24 cellular contexts compared by ENCODE assay signal in the genomic region with DNA sequence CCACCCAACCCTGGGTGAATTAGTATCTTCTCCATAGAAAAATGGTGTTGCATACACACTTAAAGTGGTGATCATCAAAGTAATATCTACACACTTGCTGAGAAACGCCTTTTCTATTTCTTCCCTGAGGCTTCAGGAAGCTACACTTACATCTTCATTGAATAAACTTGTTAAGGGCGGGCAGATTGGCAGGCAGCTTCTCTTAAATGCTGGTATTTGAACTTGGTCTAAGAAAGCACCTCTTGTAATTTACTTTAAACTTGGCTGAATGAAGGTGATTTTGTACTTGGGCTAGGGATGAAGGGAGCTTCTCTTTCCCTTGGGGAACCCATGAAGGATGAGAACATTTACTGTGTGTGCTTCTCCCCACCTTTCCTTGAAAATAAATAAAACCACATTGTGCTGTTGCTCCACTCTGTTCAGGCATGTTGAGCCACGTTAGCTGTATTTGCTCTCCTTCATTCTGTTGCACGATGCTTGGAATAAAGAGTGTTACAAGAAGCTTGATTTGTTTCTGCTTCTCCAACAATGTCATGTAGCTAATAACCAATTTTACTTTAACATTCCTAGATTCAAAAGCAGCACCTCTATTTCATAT.
"Had no signal": no experiment of that assay in that cellular context is flagged by ENCODE, and none has a peak within 500 bp of the region (broad histone marks: within the 10 kb centered on the region; RNA-seq: fewer than 3 reads in every experiment).

No MANE protein-coding gene starts in this region.

- H3K4me1 Mint-ChIP-seq: activated CD4-positive, alpha-beta T cell treated with anti-CD3 and anti-CD28 coated beads, Interleukin-2, amount 10 ng/mL, durations not matched to agents 7 days and 5 days; central memory CD8-positive, alpha-beta T cell; naive thymus-derived CD8-positive, alpha-beta T cell; stimulated activated effector memory CD8-positive, alpha-beta T cell treated with anti-CD3 and anti-CD28 coated beads, Interleukin-12 subunit alpha, Interleukin-12 subunit beta, amount 100 ng/mL, for 72 hours; stimulated activated naive CD8-positive, alpha-beta T cell treated with anti-CD3 and anti-CD28 coated beads, Interleukin-15, amount 100 ng/mL, for 72 hours had no signal

- H3K36me3 ChIP-seq: brain microvascular endothelial cell, neutrophil, ovary, tibial artery had no signal

- DNase-seq: activated CD4-positive, alpha-beta T cell treated with anti-CD3 and anti-CD28 coated beads, Interleukin-2, amount 10 ng/mL, durations not matched to agents 7 days and 5 days; activated CD4-positive, CD25-positive, alpha-beta regulatory T cell treated with anti-CD3 and anti-CD28 coated beads, Interleukin-2, amount 50 U/mL, for 72 hours; activated CD8-positive, alpha-beta T cell treated with anti-CD3 and anti-CD28 coated beads, Interleukin-2, amount 10 ng/mL, durations not matched to agents 7 days and 5 days; activated gamma-delta T cell; activated naive CD4-positive, alpha-beta T cell treated with anti-CD3 and anti-CD28 coated beads, Interleukin-2, amount 50 U/mL, for 16 hours; aorta; brain microvascular endothelial cell; dorsolateral prefrontal cortex; effector memory CD8-positive, alpha-beta T cell; foreskin fibroblast; naive thymus-derived CD8-positive, alpha-beta T cell; ovary; right cardiac atrium; stimulated activated CD4-positive, alpha-beta T cell treated with anti-CD3 and anti-CD28 coated beads, Interleukin-2, amount 100 ng/mL, for 24 hours; stimulated activated naive CD8-positive, alpha-beta T cell treated with anti-CD3 and anti-CD28 coated beads, Interleukin-15, amount 100 ng/mL, for 72 hours; tibial artery had no signal

- H3K27me3 ChIP-seq: brain microvascular endothelial cell, neutrophil, ovary, tibial artery had no signal

- H3K27ac Mint-ChIP-seq: activated CD4-positive, alpha-beta T cell treated with anti-CD3 and anti-CD28 coated beads, Interleukin-2, amount 10 ng/mL, durations not matched to agents 7 days and 5 days; activated CD8-positive, alpha-beta T cell treated with anti-CD3 and anti-CD28 coated beads, Interleukin-2, amount 10 ng/mL, durations not matched to agents 7 days and 5 days; activated T-helper 1 cell treated with anti-CD3 and anti-CD28 coated beads, Interleukin-12 subunit alpha, Interleukin-12 subunit beta, Interleukin-2, Interleukin-4 antibody, amounts not matched to agents 30 ng/mL and 10 ng/mL and 1 ng/mL, durations not matched to agents 14 hours and 24 hours and 36 hours; effector memory CD8-positive, alpha-beta T cell; mesothelial cell of epicardium; naive thymus-derived CD8-positive, alpha-beta T cell; stimulated activated effector memory CD8-positive, alpha-beta T cell treated with anti-CD3 and anti-CD28 coated beads, Interleukin-12 subunit alpha, Interleukin-12 subunit beta, amount 100 ng/mL, for 72 hours; stimulated activated naive CD8-positive, alpha-beta T cell treated with anti-CD3 and anti-CD28 coated beads, Interleukin-15, amount 100 ng/mL, for 72 hours had no signal

- H3K36me3 Mint-ChIP-seq: mesothelial cell of epicardium; naive thymus-derived CD8-positive, alpha-beta T cell; stimulated activated effector memory CD8-positive, alpha-beta T cell treated with anti-CD3 and anti-CD28 coated beads, Interleukin-12 subunit alpha, Interleukin-12 subunit beta, amount 100 ng/mL, for 72 hours had no signal

- H3K27ac ChIP-seq: brain microvascular endothelial cell, dorsolateral prefrontal cortex, neutrophil, ovary, tibial artery, VCaP had no signal

- H3K27me3 Mint-ChIP-seq: activated CD4-positive, alpha-beta T cell treated with anti-CD3 and anti-CD28 coated beads, Interleukin-2, amount 10 ng/mL, durations not matched to agents 7 days and 5 days; central memory CD8-positive, alpha-beta T cell; effector memory CD8-positive, alpha-beta T cell; stimulated activated naive CD8-positive, alpha-beta T cell treated with anti-CD3 and anti-CD28 coated beads, Interleukin-15, amount 100 ng/mL, for 72 hours had no signal

- H3K9me3 ChIP-seq: neutrophil, ovary, tibial artery had no signal

- H3K4me3 ChIP-seq: dorsolateral prefrontal cortex, lung, ovary, tibial artery had no signal

- H3K4me3 Mint-ChIP-seq: activated CD4-positive, alpha-beta T cell treated with anti-CD3 and anti-CD28 coated beads, Interleukin-2, amount 10 ng/mL, durations not matched to agents 7 days and 5 days; activated CD8-positive, alpha-beta T cell treated with anti-CD3 and anti-CD28 coated beads, Interleukin-2, amount 10 ng/mL, durations not matched to agents 7 days and 5 days; activated T-helper 1 cell treated with anti-CD3 and anti-CD28 coated beads, Interleukin-12 subunit alpha, Interleukin-12 subunit beta, Interleukin-2, Interleukin-4 antibody, amounts not matched to agents 30 ng/mL and 10 ng/mL and 1 ng/mL, durations not matched to agents 14 hours and 24 hours and 36 hours; central memory CD8-positive, alpha-beta T cell; effector memory CD8-positive, alpha-beta T cell; mesothelial cell of epicardium; naive thymus-derived CD8-positive, alpha-beta T cell; stimulated activated effector memory CD8-positive, alpha-beta T cell treated with anti-CD3 and anti-CD28 coated beads, Interleukin-12 subunit alpha, Interleukin-12 subunit beta, amount 100 ng/mL, for 72 hours; stimulated activated naive CD8-positive, alpha-beta T cell treated with anti-CD3 and anti-CD28 coated beads, Interleukin-15, amount 100 ng/mL, for 72 hours had no signal

- H3K9me3 Mint-ChIP-seq: activated CD4-positive, alpha-beta T cell treated with anti-CD3 and anti-CD28 coated beads, Interleukin-2, amount 10 ng/mL, durations not matched to agents 7 days and 5 days; activated T-helper 1 cell treated with anti-CD3 and anti-CD28 coated beads, Interleukin-12 subunit alpha, Interleukin-12 subunit beta, Interleukin-2, Interleukin-4 antibody, amounts not matched to agents 30 ng/mL and 10 ng/mL and 1 ng/mL, durations not matched to agents 14 hours and 24 hours and 36 hours; central memory CD8-positive, alpha-beta T cell; naive thymus-derived CD8-positive, alpha-beta T cell; stimulated activated naive CD8-positive, alpha-beta T cell treated with anti-CD3 and anti-CD28 coated beads, Interleukin-15, amount 100 ng/mL, for 72 hours had no signal

- ATAC-seq: activated CD8-positive, alpha-beta T cell treated with anti-CD3 and anti-CD28 coated beads, Interleukin-2, amount 10 ng/mL, durations not matched to agents 7 days and 5 days; effector memory CD8-positive, alpha-beta T cell; left lobe of liver; naive thymus-derived CD8-positive, alpha-beta T cell; right cardiac atrium; stimulated activated effector memory CD8-positive, alpha-beta T cell treated with anti-CD3 and anti-CD28 coated beads, Interleukin-12 subunit alpha, Interleukin-12 subunit beta, amount 100 ng/mL, for 72 hours; stimulated activated naive CD8-positive, alpha-beta T cell treated with anti-CD3 and anti-CD28 coated beads, Interleukin-15, amount 100 ng/mL, for 72 hours had no signal
